1 cellular context compared by ENCODE assay signal in the genomic region with DNA sequence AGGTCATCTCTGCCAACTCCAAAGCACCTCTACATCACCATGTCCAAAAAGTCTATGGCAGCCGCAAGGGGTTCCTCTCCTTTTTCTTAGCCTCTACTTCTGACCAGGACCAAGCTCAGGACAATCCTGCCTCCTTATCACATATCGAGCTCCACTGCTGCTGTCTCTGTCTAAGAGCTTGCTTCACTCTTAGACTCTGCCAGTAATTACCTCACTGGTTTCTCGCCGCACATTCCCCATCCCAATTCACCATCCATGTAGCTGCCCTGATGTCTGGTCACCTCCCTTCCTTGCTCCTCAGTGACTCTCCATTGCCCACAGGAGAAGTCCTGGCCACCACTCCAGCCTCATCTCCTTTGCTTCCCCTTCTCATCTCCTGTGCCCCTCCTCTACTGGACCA.
TF ChIP-seq lines count a peak whose summit lies in the region.

No MANE protein-coding gene starts in this region.

TF ChIP-seq in K562, 482 proteins besides CTCF, POLR2A, EP300 and RAD21:
- 0 out of 2 replicates have a peak, but pooled peaks have one; percentile 31 for TF ChIP-seq USF1 (CRISPR knock-in tag; IDR thresholded peaks at IDR 0.05)
- TF ChIP-seq, protein P1, sequence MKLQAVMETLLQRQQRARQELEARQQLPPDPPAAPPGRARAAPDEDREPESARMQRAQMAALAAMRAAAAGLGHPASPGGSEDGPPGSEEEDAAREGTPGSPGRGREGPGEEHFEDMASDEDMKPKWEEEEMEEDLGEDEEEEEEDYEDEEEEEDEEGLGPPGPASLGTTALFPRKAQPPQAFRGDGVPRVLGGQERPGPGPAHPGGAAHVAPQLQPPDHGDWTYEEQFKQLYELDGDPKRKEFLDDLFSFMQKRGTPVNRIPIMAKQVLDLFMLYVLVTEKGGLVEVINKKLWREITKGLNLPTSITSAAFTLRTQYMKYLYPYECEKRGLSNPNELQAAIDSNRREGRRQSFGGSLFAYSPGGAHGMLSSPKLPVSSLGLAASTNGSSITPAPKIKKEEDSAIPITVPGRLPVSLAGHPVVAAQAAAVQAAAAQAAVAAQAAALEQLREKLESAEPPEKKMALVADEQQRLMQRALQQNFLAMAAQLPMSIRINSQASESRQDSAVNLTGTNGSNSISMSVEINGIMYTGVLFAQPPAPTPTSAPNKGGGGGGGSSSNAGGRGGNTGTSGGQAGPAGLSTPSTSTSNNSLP (IDR thresholded peaks at IDR 0.05; ENCODE audit: borderline replicate concordance, low read depth, low read length) = no peak
- no peak for TF ChIP-seq RNF219 (CRISPR knock-in tag; IDR thresholded peaks at IDR 0.05)
- TF ChIP-seq ZNF23 (CRISPR knock-in tag; IDR thresholded peaks at IDR 0.05) = no peak
- TF ChIP-seq, protein P2, sequence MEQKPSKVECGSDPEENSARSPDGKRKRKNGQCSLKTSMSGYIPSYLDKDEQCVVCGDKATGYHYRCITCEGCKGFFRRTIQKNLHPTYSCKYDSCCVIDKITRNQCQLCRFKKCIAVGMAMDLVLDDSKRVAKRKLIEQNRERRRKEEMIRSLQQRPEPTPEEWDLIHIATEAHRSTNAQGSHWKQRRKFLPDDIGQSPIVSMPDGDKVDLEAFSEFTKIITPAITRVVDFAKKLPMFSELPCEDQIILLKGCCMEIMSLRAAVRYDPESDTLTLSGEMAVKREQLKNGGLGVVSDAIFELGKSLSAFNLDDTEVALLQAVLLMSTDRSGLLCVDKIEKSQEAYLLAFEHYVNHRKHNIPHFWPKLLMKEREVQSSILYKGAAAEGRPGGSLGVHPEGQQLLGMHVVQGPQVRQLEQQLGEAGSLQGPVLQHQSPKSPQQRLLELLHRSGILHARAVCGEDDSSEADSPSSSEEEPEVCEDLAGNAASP (IDR thresholded peaks at IDR 0.05) = no peak
- TF ChIP-seq ERF (CRISPR knock-in tag; IDR thresholded peaks at IDR 0.05) = no peak
- no peak for TF ChIP-seq ESRRB (CRISPR knock-in tag; IDR thresholded peaks at IDR 0.05; ENCODE audit: borderline replicate concordance)
